ENCODE assay signal across 11 cellular contexts in genomic region chr10:59971915-59972314, GRCh38.
A peak's percentile ranks its signal among the peaks of the same experiment; 100 is the strongest.
DNase-seq lines count a peak whose midpoint lies in the region; ATAC-seq and TF ChIP-seq lines count a peak whose summit lies in the region.
"Had no signal": no experiment of that assay in that cellular context is flagged by ENCODE, and none has a peak within 500 bp of the region (broad histone marks: within the 10 kb centered on the region; RNA-seq: fewer than 3 reads in every experiment).

No MANE protein-coding gene starts in this region.

- peaks cover 20% of the 10 kb centered on the region for H3K79me1 ChIP-seq in trophoblast cell (ENCODE audit: low read length)

- H3K9ac ChIP-seq in trophoblast cell (ENCODE audit: low read length) = no peak overlapping the region

- peak overlapping the region; percentile 58 for H2BK5ac ChIP-seq in trophoblast cell (ENCODE audit: low read depth, low read length, poor library complexity)

- peak overlapping the region; percentile 98 for H4K91ac ChIP-seq in trophoblast cell (ENCODE audit: low read depth, low read length)

- H3K36me3 ChIP-seq in GM23338 (ENCODE audit: insufficient read depth) (no peaks in the 10 kb centered on the region), trophoblast cell (ENCODE audit: control insufficient read depth in 1 of 2, insufficient read depth in 2 of 2, low read length in 2 of 2) (no peaks in the 10 kb centered on the region)

- no peak overlapping the region for H3K14ac ChIP-seq in trophoblast cell (ENCODE audit: low read length)

- H3K36me3 Mint-ChIP-seq in GM23338 (ENCODE audit: low read depth) = peaks cover 8% of the 10 kb centered on the region; the same call in 2 of the 3 replicates

- DNase-seq in GM23338 (ENCODE audit: low spot score) = no peak
- peak; percentile 86 for DNase-seq in astrocyte of the hippocampus (ENCODE audit: low read depth, low spot score)
- DNase-seq in hepatic stellate cell (ENCODE audit: low spot score) = peak; percentile 12
- DNase-seq in trophoblast cell = peak; percentile 81 to 93
- DNase-seq in SKM-1 (lab: John Stamatoyannopoulos, UW; ENCODE audit: unreplicated experiment) = no peak
- no peak for DNase-seq in activated CD4-positive, alpha-beta T cell treated with anti-CD3 and anti-CD28 coated beads, Interleukin-2, amount 50 U/mL, for 48 hours
- DNase-seq in NCI-H2107 (lab: John Stamatoyannopoulos, UW) = no peak
- DNase-seq: NCI-H2227 treated with DMSO at 0.1 percent for 48 hours, SW 1271 had no signal

- H3K27me3 Mint-ChIP-seq in GM23338 (ENCODE audit: insufficient read depth, low read depth, poor library complexity) = peaks cover 3% of the 10 kb centered on the region

- no peak overlapping the region for H3K4ac ChIP-seq in trophoblast cell (ENCODE audit: low read depth, low read length)

- H3K9me2 ChIP-seq in GM23338 (ENCODE audit: insufficient read depth) = no peaks in the 10 kb centered on the region

- no peak overlapping the region for H3K4me3 ChIP-seq in GM23338
- no peak overlapping the region for H3K4me3 ChIP-seq in trophoblast cell (ENCODE audit: low read depth, low read length)

- H3K4me1 ChIP-seq in GM23338 (ENCODE audit: insufficient read depth) (peaks cover 5% of the 10 kb centered on the region; the same call in 1 of the 2 replicates), trophoblast cell (ENCODE audit: control insufficient read depth in 1 of 2, insufficient read depth in 2 of 2, low read length in 2 of 2) (peaks cover 12 to 21% of the 10 kb centered on the region in 2 experiments)

- no peak overlapping the region for H3K4me3 Mint-ChIP-seq in GM23338

- H2AK5ac ChIP-seq in trophoblast cell (ENCODE audit: low read length) = no peak overlapping the region

- no peaks in the 10 kb centered on the region for H3K9me3 ChIP-seq in trophoblast cell (ENCODE audit: insufficient read depth, low read depth, low read length)

- no peak overlapping the region for H4K12ac ChIP-seq in trophoblast cell (ENCODE audit: low read depth, low read length)

- no peaks in the 10 kb centered on the region for H3K27me3 ChIP-seq in GM23338 (ENCODE audit: insufficient read depth)
- no peaks in the 10 kb centered on the region for H3K27me3 ChIP-seq in trophoblast cell (ENCODE audit: insufficient read depth, low read length)

- no peaks in the 10 kb centered on the region for H3F3A ChIP-seq in GM23338 (replicated peaks; ENCODE audit: low read depth)

- TF ChIP-seq CTCF in GM23338 (conservative IDR thresholded peaks at IDR 0.05; ENCODE audit: low read depth in 2 of 2) = no peak

- no peak overlapping the region for H3K23ac ChIP-seq in trophoblast cell (ENCODE audit: low read length)

- no peak overlapping the region for H3K18ac ChIP-seq in trophoblast cell (ENCODE audit: low read length)

- H3K27ac ChIP-seq in GM23338 (ENCODE audit: low read depth) (no peak overlapping the region), trophoblast cell (ENCODE audit: low read depth, low read length) (peak overlapping the region; percentile 54)
- H3K27ac ChIP-seq: epithelial cell of prostate had no signal

- WGBS in trophoblast cell (ENCODE audit: extremely low coverage, insufficient coverage, insufficient read length) = no CpG with 5 or more reads among the region's 1 CpG

- H2BK12ac ChIP-seq in trophoblast cell (ENCODE audit: low read length) = no peak overlapping the region

- no peaks in the 10 kb centered on the region for H4K20me1 ChIP-seq in GM23338 (replicated peaks; ENCODE audit: insufficient read depth)

- peaks cover 9% of the 10 kb centered on the region for H3K9me3 Mint-ChIP-seq in GM23338

- no peak overlapping the region for H3K27ac Mint-ChIP-seq in GM23338

- H3K4me2 ChIP-seq in GM23338 (no peak overlapping the region), trophoblast cell (ENCODE audit: low read length) (no peak overlapping the region)

- H4K8ac ChIP-seq in trophoblast cell (ENCODE audit: low read depth, low read length) = no peak overlapping the region

- no peak overlapping the region for H2BK120ac ChIP-seq in trophoblast cell (ENCODE audit: insufficient read depth, low read length, poor library complexity)

- H2AFZ ChIP-seq in GM23338 = 0 out of 2 replicates have a peak overlapping the region, but pooled peaks have one; percentile 72
- no peak overlapping the region for H2AFZ ChIP-seq in trophoblast cell (ENCODE audit: insufficient read depth, low read length, poor library complexity)

- peaks cover 5% of the 10 kb centered on the region; the same call in 2 of the 3 replicates for H3K4me1 Mint-ChIP-seq in GM23338

- no peaks in the 10 kb centered on the region for H3K79me2 ChIP-seq in GM23338 (replicated peaks; ENCODE audit: insufficient read depth)
- H3K79me2 ChIP-seq in trophoblast cell (ENCODE audit: control insufficient read depth, insufficient read depth, low read length, poor library complexity) = peaks cover 3% of the 10 kb centered on the region

- no peak for ATAC-seq in GM23338
- ATAC-seq in GM19023 (IDR thresholded peaks at IDR 0.05; ENCODE audit: unreplicated experiment) = no peak

TF ChIP-seq in GM23338, 12 proteins besides CTCF, POLR2A, EP300 and RAD21 (continues in another document):
- TF ChIP-seq NANOG (IDR thresholded peaks at IDR 0.05; ENCODE audit: borderline replicate concordance) (no peak), ETS1 (IDR thresholded peaks at IDR 0.05) (no peak), JUNB (IDR thresholded peaks at IDR 0.05; ENCODE audit: unreplicated experiment) (no peak), ZNF114 (CRISPR knock-in tag; IDR thresholded peaks at IDR 0.05) (no peak), ZNF462 (CRISPR knock-in tag; IDR thresholded peaks at IDR 0.05) (no peak), EZH2 (IDR thresholded peaks at IDR 0.05; ENCODE audit: low read depth, unreplicated experiment) (no peak)

Comparison
In these comparisons a context has a peak if more than half of its experiments do, and no peak if none do; other contexts are left out.
1. DNase-seq: peak in astrocyte of the hippocampus (single experiment), hepatic stellate cell (single experiment) and trophoblast cell (2 of 2); none in GM23338 (single experiment), SKM-1 (single experiment), activated CD4-positive, alpha-beta T cell treated with anti-CD3 and anti-CD28 coated beads, Interleukin-2, amount 50 U/mL, for 48 hours (0 of 2) and NCI-H2107 (single experiment).